21 cellular contexts compared by ENCODE assay signal in the genomic region with DNA sequence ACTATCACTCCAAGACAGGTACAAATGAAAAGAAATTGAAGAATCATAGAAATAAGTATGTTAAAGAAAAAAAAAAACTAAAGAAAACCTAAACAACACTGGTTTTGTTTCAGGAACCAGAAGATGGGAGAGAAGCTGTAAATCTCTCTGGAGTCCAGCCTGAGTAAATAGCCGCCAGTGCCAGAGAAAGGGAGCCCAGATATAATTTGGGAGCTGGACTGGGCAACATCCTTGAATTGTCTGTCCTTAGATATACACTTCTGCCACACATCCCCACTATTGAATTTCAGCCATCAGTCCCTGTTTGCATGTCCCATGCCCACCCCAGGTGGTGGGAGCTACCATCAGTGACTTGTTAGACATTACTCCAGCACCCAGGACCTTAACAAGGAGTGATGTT.
DNase-seq lines count a peak whose midpoint lies in the region; ATAC-seq and TF ChIP-seq lines count a peak whose summit lies in the region.
"Had no signal": no experiment of that assay in that cellular context is flagged by ENCODE, and none has a peak within 500 bp of the region (broad histone marks: within the 10 kb centered on the region; RNA-seq: fewer than 3 reads in every experiment).

No MANE protein-coding gene starts in this region.

- H3K4me1 ChIP-seq in right cardiac atrium (ENCODE audit: control insufficient read depth, insufficient read depth, low read length) (no peaks in the 10 kb centered on the region), lung (ENCODE audit: control insufficient read depth in 2 of 2, insufficient read depth in 2 of 2, low read length in 2 of 2) (peaks cover 0 to 4% of the 10 kb centered on the region in 2 donors)
- H3K4me1 ChIP-seq: A549, BE2C had no signal

- H3K9me3 ChIP-seq in right cardiac atrium (ENCODE audit: control insufficient read depth, low read length) (no peaks in the 10 kb centered on the region), lung (ENCODE audit: control insufficient read depth in 2 of 2, insufficient read depth in 1 of 2, low read length in 1 of 2) (no peaks in the 10 kb centered on the region), WERI-Rb-1 (ENCODE audit: severe bottlenecking) (no peaks in the 10 kb centered on the region)
- H3K9me3 ChIP-seq: A549; BE2C; BLaER1 treated with 17β-estradiol and CSF1 and Interleukin-3, amounts not matched to agents 10 nM and 100 nM had no signal

- no peak overlapping the region for H3K27ac ChIP-seq in right cardiac atrium (ENCODE audit: low read length)
- H3K27ac ChIP-seq in lung (ENCODE audit: low read depth in 1 of 2, low read length in 1 of 2) = no peak overlapping the region
- no peak overlapping the region for H3K27ac ChIP-seq in WERI-Rb-1
- H3K27ac ChIP-seq: A549; BLaER1 treated with 17β-estradiol and CSF1 and Interleukin-3, amounts not matched to agents 10 nM and 100 nM had no signal

- DNase-seq in right cardiac atrium = peak in 1 of 3 donors; percentile 40
- DNase-seq in Right ventricle myocardium superior = no peak
- DNase-seq in NCI-H446 treated with DMSO at 0.1 percent for 48 hours (lab: John Stamatoyannopoulos, UW) = peak; percentile 29
- DNase-seq in lung (ENCODE audit: low spot score) = no peak
- DNase-seq in A172 (ENCODE audit: low spot score) = no peak
- DNase-seq in G401 (ENCODE audit: low spot score) = no peak
- no peak for DNase-seq in WERI-Rb-1
- DNase-seq: ACHN; AML-193; BE2C; CD4-positive, alpha-beta T cell; CD8-positive, alpha-beta memory T cell; DMS 273 treated with DMSO at 0.1 percent for 48 hours; DMS79; EL; GF-D8; H9 had no signal

- ATAC-seq in right cardiac atrium = peak; percentile 36 to 61
- no peak for ATAC-seq in Right ventricle myocardium superior (ENCODE audit: poor library complexity)
- ATAC-seq in lung (ENCODE audit: insufficient read depth, low FRiP score) = no peak
- ATAC-seq: A549, GM23338, HCT116 had no signal

- H3K27me3 ChIP-seq in right cardiac atrium (ENCODE audit: control insufficient read depth, insufficient read depth) (no peaks in the 10 kb centered on the region), lung (ENCODE audit: control insufficient read depth, insufficient read depth) (no peaks in the 10 kb centered on the region), WERI-Rb-1 (ENCODE audit: insufficient read depth, low read depth, severe bottlenecking) (no peaks in the 10 kb centered on the region)
- H3K27me3 ChIP-seq: BE2C; BLaER1 treated with 17β-estradiol and CSF1 and Interleukin-3, amounts not matched to agents 10 nM and 100 nM had no signal

- 37% methylated on average over 1 of the region's 1 CpG for WGBS in right cardiac atrium
- 81 to 94% methylated on average over 1 of the region's 1 CpG for WGBS in lung, 2 donors

- intact Hi-C loops in right cardiac atrium (cut with DNase I) = no loop called here
- intact Hi-C loops in Right ventricle myocardium superior (cut with DNase I) = no loop called here

- in situ Hi-C loops in G401 (cut with HindIII; ENCODE audit: low sequenced_read_pairs) = no loop called here

- H3K4me3 ChIP-seq in right cardiac atrium (ENCODE audit: low read length) (no peak overlapping the region), lung (peak overlapping the region; percentile 8), WERI-Rb-1 (ENCODE audit: low read depth, low read length) (no peak overlapping the region)
- H3K4me3 ChIP-seq: A549; BLaER1 treated with 17β-estradiol and CSF1 and Interleukin-3, amounts not matched to agents 10 nM and 100 nM; GM23338 had no signal

- no peaks in the 10 kb centered on the region for H3K36me3 ChIP-seq in lung (ENCODE audit: control insufficient read depth in 2 of 2, insufficient read depth in 2 of 2, low read length in 2 of 2)
- H3K36me3 ChIP-seq in WERI-Rb-1 = no peaks in the 10 kb centered on the region
- H3K36me3 ChIP-seq: BE2C; BLaER1 treated with 17β-estradiol and CSF1 and Interleukin-3, amounts not matched to agents 10 nM and 100 nM had no signal

- TF ChIP-seq CTCF in lung (IDR thresholded peaks at IDR 0.05; ENCODE audit: control extremely low read depth, extremely low read depth) (no peak), WERI-Rb-1 (IDR thresholded peaks at IDR 0.05; ENCODE audit: low read depth, low read length) (no peak)

Comparison
In these comparisons a context has a peak if more than half of its experiments do, and no peak if none do; other contexts are left out.
1. ATAC-seq: peak in right cardiac atrium (2 of 2); none in Right ventricle myocardium superior (single experiment) and lung (single experiment).